Comparison of ENCODE assay signal across 15 cellular contexts in genomic region chr21:41821756-41822431, GRCh38. TPM values are rescaled to one million over a fixed set of nuclear protein-coding genes. Genes with fewer than 3 reads are reported as not detected.
"Had no signal": no experiment of that assay in that cellular context is flagged by ENCODE, and none has a peak within 500 bp of the region (broad histone marks: within the 10 kb centered on the region; RNA-seq: fewer than 3 reads in every experiment).

No MANE protein-coding gene starts in this region.

- H3K27me3 ChIP-seq: ascending aorta, vagina had no signal

- H3K27ac ChIP-seq: ascending aorta, vagina, WERI-Rb-1 had no signal

- H3K4me3 Mint-ChIP-seq: activated CD8-positive, alpha-beta T cell treated with anti-CD3 and anti-CD28 coated beads, Interleukin-2, amount 10 ng/mL, durations not matched to agents 7 days and 5 days; activated naive CD8-positive, alpha-beta T cell treated with anti-CD3 and anti-CD28 coated beads, Interleukin-2, amount 10 ng/mL, durations not matched to agents 7 days and 5 days; activated T-helper 1 cell treated with anti-CD3 and anti-CD28 coated beads, Interleukin-12 subunit alpha, Interleukin-12 subunit beta, Interleukin-2, Interleukin-4 antibody, amounts not matched to agents 30 ng/mL and 10 ng/mL and 1 ng/mL, durations not matched to agents 14 hours and 24 hours and 36 hours; natural killer cell treated with Interleukin-12 subunit alpha and Interleukin-12 subunit beta and Interleukin-15 and Interleukin-18, amount 100 ng/mL, for 72 hours had no signal

- H3K27me3 Mint-ChIP-seq: activated naive CD8-positive, alpha-beta T cell treated with anti-CD3 and anti-CD28 coated beads, Interleukin-2, amount 10 ng/mL, durations not matched to agents 7 days and 5 days; natural killer cell treated with Interleukin-12 subunit alpha and Interleukin-12 subunit beta and Interleukin-15 and Interleukin-18, amount 100 ng/mL, for 72 hours had no signal

- H3K27ac Mint-ChIP-seq: activated CD8-positive, alpha-beta T cell treated with anti-CD3 and anti-CD28 coated beads, Interleukin-2, amount 10 ng/mL, durations not matched to agents 7 days and 5 days; activated naive CD8-positive, alpha-beta T cell treated with anti-CD3 and anti-CD28 coated beads, Interleukin-2, amount 10 ng/mL, durations not matched to agents 7 days and 5 days; activated T-helper 1 cell treated with anti-CD3 and anti-CD28 coated beads, Interleukin-12 subunit alpha, Interleukin-12 subunit beta, Interleukin-2, Interleukin-4 antibody, amounts not matched to agents 30 ng/mL and 10 ng/mL and 1 ng/mL, durations not matched to agents 14 hours and 24 hours and 36 hours; natural killer cell treated with Interleukin-12 subunit alpha and Interleukin-12 subunit beta and Interleukin-15 and Interleukin-18, amount 100 ng/mL, for 72 hours had no signal

- H3K9me3 Mint-ChIP-seq: activated naive CD8-positive, alpha-beta T cell treated with anti-CD3 and anti-CD28 coated beads, Interleukin-2, amount 10 ng/mL, durations not matched to agents 7 days and 5 days; activated T-helper 1 cell treated with anti-CD3 and anti-CD28 coated beads, Interleukin-12 subunit alpha, Interleukin-12 subunit beta, Interleukin-2, Interleukin-4 antibody, amounts not matched to agents 30 ng/mL and 10 ng/mL and 1 ng/mL, durations not matched to agents 14 hours and 24 hours and 36 hours; natural killer cell treated with Interleukin-12 subunit alpha and Interleukin-12 subunit beta and Interleukin-15 and Interleukin-18, amount 100 ng/mL, for 72 hours had no signal

- H3K36me3 Mint-ChIP-seq: natural killer cell treated with Interleukin-12 subunit alpha and Interleukin-12 subunit beta and Interleukin-15 and Interleukin-18, amount 100 ng/mL, for 72 hours had no signal

- ATAC-seq: activated CD8-positive, alpha-beta T cell treated with anti-CD3 and anti-CD28 coated beads, Interleukin-2, amount 10 ng/mL, durations not matched to agents 7 days and 5 days; left lobe of liver; natural killer cell treated with Interleukin-12 subunit alpha and Interleukin-12 subunit beta and Interleukin-15 and Interleukin-18, amount 100 ng/mL, for 72 hours had no signal

- H3K9me3 ChIP-seq: ascending aorta, vagina had no signal

- H3K36me3 ChIP-seq: vagina had no signal

- H3K4me1 ChIP-seq: vagina had no signal

- DNase-seq: activated CD4-positive, alpha-beta T cell treated with anti-CD3 and anti-CD28 coated beads for 48 hours; activated CD8-positive, alpha-beta memory T cell treated with anti-CD3 and anti-CD28 coated beads, Interleukin-2, amount 50 U/mL, for 48 hours; activated CD8-positive, alpha-beta T cell treated with anti-CD3 and anti-CD28 coated beads, Interleukin-2, amount 10 ng/mL, durations not matched to agents 7 days and 5 days; activated naive CD8-positive, alpha-beta T cell treated with anti-CD3 and anti-CD28 coated beads, Interleukin-2, amount 10 ng/mL, durations not matched to agents 7 days and 5 days; foreskin melanocyte; head of caudate nucleus; stimulated activated CD4-positive, alpha-beta T cell treated with anti-CD3 and anti-CD28 coated beads, Interleukin-4, amount 100 ng/mL, for 1 hour; WERI-Rb-1 had no signal

- H3K4me3 ChIP-seq: ascending aorta, vagina had no signal

RNA-seq across cellular contexts. Expression of gene RIPK4, which starts 55.0 kb away (rescaled TPM):
- total RNA-seq: activated CD8-positive, alpha-beta T cell treated with anti-CD3 and anti-CD28 coated beads, Interleukin-2, amount 10 ng/mL, durations not matched to agents 7 days and 5 days; activated T-helper 1 cell treated with anti-CD3 and anti-CD28 coated beads, Interleukin-12 subunit alpha, Interleukin-12 subunit beta, Interleukin-2, Interleukin-4 antibody, amounts not matched to agents 30 ng/mL and 10 ng/mL and 1 ng/mL, durations not matched to agents 14 hours and 24 hours and 36 hours; endothelial cell of umbilical vein; pulmonary artery endothelial cell had no signal
- polyA plus RNA-seq: endothelial cell of umbilical vein had no signal
